26 cellular contexts compared by ENCODE assay signal in genomic region chr7:32078824-32079223, GRCh38.
"Had no signal": no experiment of that assay in that cellular context is flagged by ENCODE, and none has a peak within 500 bp of the region (broad histone marks: within the 10 kb centered on the region; RNA-seq: fewer than 3 reads in every experiment).

No MANE protein-coding gene starts in this region.

- DNase-seq: nephron progenitor cell; nucleus accumbens; pancreas; retina; right lobe of liver; sigmoid colon; small intestine; stimulated activated CD4-positive, alpha-beta T cell treated with anti-CD3 and anti-CD28 coated beads, Interleukin-15, amount 100 ng/mL, for 24 hours; stimulated activated CD4-positive, alpha-beta T cell treated with anti-CD3 and anti-CD28 coated beads, Interleukin-2, amount 100 ng/mL, for 24 hours; stimulated activated CD4-positive, alpha-beta T cell treated with anti-CD3 and anti-CD28 coated beads, Interleukin-2, amount 100 ng/mL, for 48 hours; stimulated activated CD4-positive, alpha-beta T cell treated with anti-CD3 and anti-CD28 coated beads, Interleukin-4, amount 100 ng/mL, for 24 hours; stimulated activated naive B cell treated with anti-CD40 and anti-IgM and Interleukin-4, amounts not matched to agents 10 μg/mL and 1 μg/mL and 100 μg/mL, for 72 hours; stimulated activated naive CD4-positive, alpha-beta T cell treated with Interleukin-2 at 50 U/mL for 16 hours; stomach; thyroid gland; trophoblast cell; upper lobe of left lung had no signal

- H3K4me1 ChIP-seq: pancreas, prostate gland, right lobe of liver, sigmoid colon, stomach, thyroid gland, upper lobe of left lung, vagina had no signal

- H3K4me3 Mint-ChIP-seq: natural killer cell treated with Interleukin-12 subunit alpha and Interleukin-12 subunit beta and Interleukin-15 and Interleukin-18, amount 100 ng/mL, for 72 hours; nephron progenitor cell; neural crest cell; stimulated activated effector memory CD8-positive, alpha-beta T cell treated with anti-CD3 and anti-CD28 coated beads, Interleukin-12 subunit alpha, Interleukin-12 subunit beta, amount 100 ng/mL, for 72 hours; stimulated activated naive B cell treated with anti-CD40 and anti-IgM and Interleukin-4, amounts not matched to agents 10 μg/mL and 1 μg/mL and 100 μg/mL, for 72 hours; stimulated activated naive CD8-positive, alpha-beta T cell treated with anti-CD3 and anti-CD28 coated beads, Interleukin-15, Interleukin-2, amounts not matched to agents 100 ng/mL and 50 ng/mL, for 24 hours had no signal

- H3K27ac Mint-ChIP-seq: natural killer cell treated with Interleukin-12 subunit alpha and Interleukin-12 subunit beta and Interleukin-15 and Interleukin-18, amount 100 ng/mL, for 72 hours; nephron progenitor cell; stimulated activated effector memory CD8-positive, alpha-beta T cell treated with anti-CD3 and anti-CD28 coated beads, Interleukin-12 subunit alpha, Interleukin-12 subunit beta, amount 100 ng/mL, for 72 hours; stimulated activated naive B cell treated with anti-CD40 and anti-IgM and Interleukin-4, amounts not matched to agents 10 μg/mL and 1 μg/mL and 100 μg/mL, for 72 hours; stimulated activated naive CD8-positive, alpha-beta T cell treated with anti-CD3 and anti-CD28 coated beads, Interleukin-15, Interleukin-2, amounts not matched to agents 100 ng/mL and 50 ng/mL, for 24 hours had no signal

- H3K36me3 Mint-ChIP-seq: natural killer cell treated with Interleukin-12 subunit alpha and Interleukin-12 subunit beta and Interleukin-15 and Interleukin-18, amount 100 ng/mL, for 72 hours; stimulated activated effector memory CD8-positive, alpha-beta T cell treated with anti-CD3 and anti-CD28 coated beads, Interleukin-12 subunit alpha, Interleukin-12 subunit beta, amount 100 ng/mL, for 72 hours; stimulated activated naive B cell treated with anti-CD40 and anti-IgM and Interleukin-4, amounts not matched to agents 10 μg/mL and 1 μg/mL and 100 μg/mL, for 72 hours had no signal

- H3K36me3 ChIP-seq: neutrophil, pancreas, prostate gland, right lobe of liver, sigmoid colon, stomach, thoracic aorta, thyroid gland, tibial nerve, upper lobe of left lung, vagina had no signal

- H3K27me3 ChIP-seq: pancreas, right lobe of liver, thyroid gland, tibial nerve, upper lobe of left lung, vagina had no signal

- ATAC-seq: natural killer cell treated with Interleukin-12 subunit alpha and Interleukin-12 subunit beta and Interleukin-15 and Interleukin-18, amount 100 ng/mL, for 72 hours; pancreas; right lobe of liver; stimulated activated effector memory CD8-positive, alpha-beta T cell treated with anti-CD3 and anti-CD28 coated beads, Interleukin-12 subunit alpha, Interleukin-12 subunit beta, amount 100 ng/mL, for 72 hours; stimulated activated naive B cell treated with anti-CD40 and anti-IgM and Interleukin-4, amounts not matched to agents 10 μg/mL and 1 μg/mL and 100 μg/mL, for 72 hours had no signal

- H3K9me3 ChIP-seq: neutrophil, pancreas, prostate gland, right lobe of liver, sigmoid colon, stomach, thoracic aorta, thyroid gland, tibial nerve, upper lobe of left lung, vagina had no signal

- H3K9me3 Mint-ChIP-seq: stimulated activated naive CD8-positive, alpha-beta T cell treated with anti-CD3 and anti-CD28 coated beads, Interleukin-15, Interleukin-2, amounts not matched to agents 100 ng/mL and 50 ng/mL, for 24 hours had no signal

- H3K27ac ChIP-seq: neutrophil, pancreas, prostate gland, right lobe of liver, sigmoid colon, stomach, thoracic aorta, thyroid gland, tibial nerve, upper lobe of left lung, vagina had no signal

- H3K4me3 ChIP-seq: pancreas, prostate gland, right lobe of liver, sigmoid colon, stomach, thoracic aorta, thyroid gland, tibial nerve, upper lobe of left lung, vagina had no signal

- H3K4me1 Mint-ChIP-seq: stimulated activated effector memory CD8-positive, alpha-beta T cell treated with anti-CD3 and anti-CD28 coated beads, Interleukin-12 subunit alpha, Interleukin-12 subunit beta, amount 100 ng/mL, for 72 hours; stimulated activated naive B cell treated with anti-CD40 and anti-IgM and Interleukin-4, amounts not matched to agents 10 μg/mL and 1 μg/mL and 100 μg/mL, for 72 hours had no signal

- H3K27me3 Mint-ChIP-seq: stimulated activated naive CD8-positive, alpha-beta T cell treated with anti-CD3 and anti-CD28 coated beads, Interleukin-15, Interleukin-2, amounts not matched to agents 100 ng/mL and 50 ng/mL, for 24 hours had no signal
